Comparison of ENCODE assay signal across 19 cellular contexts in genomic region chr16:57938484-57938883, GRCh38. TPM values are rescaled to one million over a fixed set of nuclear protein-coding genes. Genes with fewer than 3 reads are reported as not detected.
DNase-seq lines count a peak whose midpoint lies in the region; ATAC-seq and TF ChIP-seq lines count a peak whose summit lies in the region.
"Had no signal": no experiment of that assay in that cellular context is flagged by ENCODE, and none has a peak within 500 bp of the region (broad histone marks: within the 10 kb centered on the region; RNA-seq: fewer than 3 reads in every experiment).

No MANE protein-coding gene starts in this region.

- DNase-seq in right cardiac atrium: no peak
- DNase-seq in Right ventricle myocardium inferior (ENCODE audit: missing footprints): no peak
- no peak for DNase-seq in breast epithelium (ENCODE audit: low spot score in 2 of 2)
- no peak for DNase-seq in left lung
- no peak for DNase-seq in upper lobe of left lung
- no peak for DNase-seq in activated CD4-positive, alpha-beta T cell treated with anti-CD3 and anti-CD28 coated beads for 36 hours
- no peak for DNase-seq in HAP-1 (ENCODE audit: low spot score in 2 of 2)
- DNase-seq in amniotic stem cell (lab: John Stamatoyannopoulos, UW): no peak
- DNase-seq: Caco-2, DMS53, MM.1S, NCI-H1105, NCI-H1694 treated with DMSO at 0.1 percent for 48 hours, NCI-H69 had no signal

- no peak overlapping the region for H3K4me3 Mint-ChIP-seq in activated CD4-positive, alpha-beta T cell treated with anti-CD3 and anti-CD28 coated beads for 36 hours
- H3K4me3 Mint-ChIP-seq: CD14-positive monocyte had no signal

- TF ChIP-seq EP300 in upper lobe of left lung (IDR thresholded peaks at IDR 0.05): no peak

- H3K4me3 ChIP-seq in right cardiac atrium (ENCODE audit: low read length) (no peak overlapping the region), breast epithelium (no peak overlapping the region), left lung (no peak overlapping the region), upper lobe of left lung (no peak overlapping the region), HAP-1 (no peak overlapping the region)
- H3K4me3 ChIP-seq: A549, GM12878 had no signal

- no peaks in the 10 kb centered on the region for H3K27me3 Mint-ChIP-seq in activated CD4-positive, alpha-beta T cell treated with anti-CD3 and anti-CD28 coated beads for 36 hours

- no peak overlapping the region for H3K27ac Mint-ChIP-seq in activated CD4-positive, alpha-beta T cell treated with anti-CD3 and anti-CD28 coated beads for 36 hours
- H3K27ac Mint-ChIP-seq: CD14-positive monocyte had no signal

- no peaks in the 10 kb centered on the region for H3K9me3 Mint-ChIP-seq in activated CD4-positive, alpha-beta T cell treated with anti-CD3 and anti-CD28 coated beads for 36 hours (ENCODE audit: low read depth)

- CTCF ChIA-PET in activated CD4-positive, alpha-beta T cell treated with anti-CD3 and anti-CD28 coated beads for 36 hours (lab: Charles Lee): interaction anchor here (0.6 kb wide), 1 partner anchor 31 kb away, joined by 3 read pairs; no protein-coding TSS in a partner anchor

- in situ Hi-C loops in HAP-1 (cut with MboI; ENCODE audit: low sequenced_read_pairs): no loop called here

- H3K36me3 ChIP-seq in breast epithelium (no peaks in the 10 kb centered on the region), left lung (no peaks in the 10 kb centered on the region), upper lobe of left lung (no peaks in the 10 kb centered on the region), HAP-1 (replicated peaks) (no peaks in the 10 kb centered on the region)

- no peaks in the 10 kb centered on the region for H3K36me3 Mint-ChIP-seq in activated CD4-positive, alpha-beta T cell treated with anti-CD3 and anti-CD28 coated beads for 36 hours (ENCODE audit: low read depth)
- H3K36me3 Mint-ChIP-seq: CD14-positive monocyte had no signal

- H3K27ac ChIP-seq in right cardiac atrium (ENCODE audit: low read length): peak overlapping the region; percentile 79
- peak overlapping the region; percentile 75 to 89 for H3K27ac ChIP-seq in breast epithelium
- H3K27ac ChIP-seq in left lung: peak overlapping the region; percentile 19 to 28
- peak overlapping the region in 3 of 4 donors; percentile 17 to 56 (median 53) for H3K27ac ChIP-seq in upper lobe of left lung
- H3K27ac ChIP-seq: A549, HL-60 had no signal

- ATAC-seq in right cardiac atrium (no peak), Right ventricle myocardium inferior (no peak), left lung (no peak), upper lobe of left lung (ENCODE audit: low FRiP score in 2 of 2) (no peak)
- ATAC-seq in activated CD4-positive, alpha-beta T cell treated with anti-CD3 and anti-CD28 coated beads for 36 hours: no peak
- ATAC-seq: GM12878, Panc1 had no signal

- TF ChIP-seq POLR2A in breast epithelium (IDR thresholded peaks at IDR 0.05) (no peak), upper lobe of left lung (IDR thresholded peaks at IDR 0.05) (no peak)

- H3K4me1 ChIP-seq in right cardiac atrium (ENCODE audit: control insufficient read depth, insufficient read depth, low read length) (peaks cover 6% of the 10 kb centered on the region), breast epithelium (peaks cover 6 to 12% of the 10 kb centered on the region in 2 donors), left lung (peaks cover 0 to 5% of the 10 kb centered on the region in 2 donors), upper lobe of left lung (peaks cover 9 to 25% (median 14%) of the 10 kb centered on the region in 4 donors), HAP-1 (no peaks in the 10 kb centered on the region)
- H3K4me1 ChIP-seq: Caco-2 had no signal

- 96% methylated on average over 6 of the region's 6 CpGs for WGBS in right cardiac atrium
- WGBS in upper lobe of left lung, 2 donors: 91 to 98% methylated on average over 6 of the region's 6 CpGs

- intact Hi-C loops in right cardiac atrium (cut with DNase I) (no loop called here), Right ventricle myocardium inferior (cut with DNase I) (loop anchor here (5.0 kb wide), 1 partner anchor 49 kb away; no protein-coding TSS in a partner anchor), breast epithelium (cut with DNase I; ENCODE audit: low total_unique reads) (no loop called here), left lung (cut with DNase I) (no loop called here)
- intact Hi-C loops in activated CD4-positive, alpha-beta T cell treated with anti-CD3 and anti-CD28 coated beads for 36 hours (cut with DNase I, micrococcal nuclease): no loop called here

- H3K27me3 ChIP-seq in right cardiac atrium (ENCODE audit: control insufficient read depth, insufficient read depth): no peaks in the 10 kb centered on the region
- no peaks in the 10 kb centered on the region for H3K27me3 ChIP-seq in breast epithelium
- peaks cover 0 to 6% of the 10 kb centered on the region in 2 donors for H3K27me3 ChIP-seq in left lung
- H3K27me3 ChIP-seq in upper lobe of left lung: no peaks in the 10 kb centered on the region
- 0 out of 2 replicates have a peak, but pooled peaks cover 5% of the 10 kb centered on the region for H3K27me3 ChIP-seq in HAP-1 (ENCODE audit: low read depth)

- POLR2A ChIA-PET in activated CD4-positive, alpha-beta T cell treated with anti-CD3 and anti-CD28 coated beads for 36 hours (lab: Charles Lee): no interaction called here

- H3K9me3 ChIP-seq in right cardiac atrium (ENCODE audit: control insufficient read depth, low read length) (no peaks in the 10 kb centered on the region), breast epithelium (no peaks in the 10 kb centered on the region), left lung (no peaks in the 10 kb centered on the region), upper lobe of left lung (no peaks in the 10 kb centered on the region), HAP-1 (no peaks in the 10 kb centered on the region)
- H3K9me3 ChIP-seq: A549, Caco-2 had no signal

- TF ChIP-seq CTCF in breast epithelium (IDR thresholded peaks at IDR 0.05) (no peak), left lung (IDR thresholded peaks at IDR 0.05) (no peak), upper lobe of left lung (IDR thresholded peaks at IDR 0.05) (no peak)

- H3K4me1 Mint-ChIP-seq in activated CD4-positive, alpha-beta T cell treated with anti-CD3 and anti-CD28 coated beads for 36 hours: no peaks in the 10 kb centered on the region

RNA-seq across cellular contexts. Expression of gene CNGB1, which starts 32.4 kb away (rescaled TPM):
- total RNA-seq in right cardiac atrium (not detected), Right ventricle myocardium inferior (not detected), breast epithelium (not detected), left lung (under 1 TPM in 1 of 2 donors, not detected in 1; 0.23 TPM), upper lobe of left lung (under 1 TPM in 2 of 6 donors, not detected in 4; 0.06 to 0.39 TPM)
- polyA plus RNA-seq in right cardiac atrium: not detected
- not detected for total RNA-seq in activated CD4-positive, alpha-beta T cell treated with anti-CD3 and anti-CD28 coated beads for 36 hours
- total RNA-seq: Caco-2, GM12878 had no signal
- polyA plus RNA-seq: CD14-positive monocyte had no signal

Comparison
In these comparisons a context has a peak if more than half of its experiments do, and no peak if none do; other contexts are left out.
1. H3K27ac ChIP-seq: peak in every context shown above with its lines; median percentile 82 in breast epithelium; 79 in right cardiac atrium; 53 in upper lobe of left lung; 24 in left lung.